8 cellular contexts compared by ENCODE assay signal in genomic region chr22:44668190-44668885, GRCh38. TPM values are rescaled to one million over a fixed set of nuclear protein-coding genes. Genes with fewer than 3 reads are reported as not detected.
DNase-seq lines count a peak whose midpoint lies in the region; ATAC-seq, FAIRE-seq and TF ChIP-seq lines count a peak whose summit lies in the region.

No MANE protein-coding gene starts in this region.

- peak overlapping the region; percentile 74 for H2BK15ac ChIP-seq in mesenchymal stem cell (ENCODE audit: low read depth, poor library complexity, severe bottlenecking)

- CTCF ChIA-PET in T-cell (lab: Charles Lee): interaction anchor here (0.6 to 1.2 kb wide), 3 partner anchors 8 to 46 kb away, joined by 3 to 6 read pairs (median 6); no protein-coding TSS in a partner anchor

- no peak overlapping the region for H2BK5ac ChIP-seq in mesenchymal stem cell (ENCODE audit: low read depth, low read length, poor library complexity, severe bottlenecking)

- peak overlapping the region; percentile 78 to 84 (median 80) for H3K4me3 Mint-ChIP-seq in T-cell

- H3K9me3 ChIP-seq in mesenchymal stem cell (ENCODE audit: control insufficient read depth, low read length) (no peaks in the 10 kb centered on the region), thoracic aorta (no peaks in the 10 kb centered on the region)

- TF ChIP-seq CTCF in C4-2B (conservative IDR thresholded peaks at IDR 0.05) (no peak; the same call in 1 of the 2 replicates), bronchial epithelial cell (IDR thresholded peaks at IDR 0.05; ENCODE audit: insufficient read depth, low read length, severe bottlenecking) (no peak), thoracic aorta (IDR thresholded peaks at IDR 0.05) (no peak)

- peak overlapping the region; percentile 45 to 82 for H3K18ac ChIP-seq in mesenchymal stem cell (ENCODE audit: low read depth in 1 of 2, low read length in 2 of 2)

- H3K27ac Mint-ChIP-seq in T-cell: peak overlapping the region; percentile 93 to 94

- H3K27ac ChIP-seq in C4-2B (peak overlapping the region; percentile 94), mesenchymal stem cell (ENCODE audit: low read length, poor library complexity, severe bottlenecking) (no peak overlapping the region), thoracic aorta (peak overlapping the region in 1 of 2 donors; percentile 37)

- H2AK5ac ChIP-seq in mesenchymal stem cell (ENCODE audit: low read length, severe bottlenecking): no peak overlapping the region

- peak overlapping the region; percentile 33 for H4K8ac ChIP-seq in mesenchymal stem cell (ENCODE audit: low read length)

- H3K4me1 Mint-ChIP-seq in T-cell: peaks cover 57 to 80% (median 73%) of the 10 kb centered on the region in 3 donors

- H2AFZ ChIP-seq in mesenchymal stem cell (ENCODE audit: low read depth, low read length): peak overlapping the region; percentile 36

- peak overlapping the region; percentile 22 for H3K4me3 ChIP-seq in bronchial epithelial cell (ENCODE audit: low read depth, low read length)
- H3K4me3 ChIP-seq in mesenchymal stem cell (ENCODE audit: insufficient read depth in 1 of 2, low read depth in 1 of 2, low read length in 2 of 2): peak overlapping the region; percentile 77 to 78
- H3K4me3 ChIP-seq in thoracic aorta: peak overlapping the region; percentile 68

- peaks cover 28% of the 10 kb centered on the region for H3K4me1 ChIP-seq in mesenchymal stem cell (ENCODE audit: control insufficient read depth, insufficient read depth, low read depth, low read length)
- H3K4me1 ChIP-seq in thoracic aorta (ENCODE audit: control insufficient read depth in 1 of 2, low read depth in 2 of 2): peaks cover 3 to 7% of the 10 kb centered on the region in 2 donors

- H3K9ac ChIP-seq in mesenchymal stem cell (ENCODE audit: low read length): peak overlapping the region; percentile 84

- peaks cover 12% of the 10 kb centered on the region for H3K79me1 ChIP-seq in mesenchymal stem cell (replicated peaks; ENCODE audit: low read length, poor library complexity, severe bottlenecking)

- ATAC-seq in T-cell (replicated peaks in 1 of 4) (peak; percentile 61 to 72 (median 70)), thoracic aorta (ENCODE audit: insufficient number of reproducible peaks, low FRiP score, low read depth) (peak; percentile 9)

- no peak overlapping the region for H3K14ac ChIP-seq in mesenchymal stem cell (ENCODE audit: low read length in 2 of 2)

- no peaks in the 10 kb centered on the region for H3K36me3 Mint-ChIP-seq in T-cell

- peak overlapping the region in 1 of 2 experiments; percentile 76 for H2BK12ac ChIP-seq in mesenchymal stem cell (ENCODE audit: low read length in 2 of 2)

- no peaks in the 10 kb centered on the region for H3K36me3 ChIP-seq in bronchial epithelial cell (ENCODE audit: control insufficient read depth, insufficient read depth, low read length)
- peaks cover 0 to 3% of the 10 kb centered on the region in 2 experiments for H3K36me3 ChIP-seq in mesenchymal stem cell (ENCODE audit: control insufficient read depth in 1 of 2, insufficient read depth in 2 of 2, low read depth in 1 of 2, low read length in 2 of 2)
- no peaks in the 10 kb centered on the region for H3K36me3 ChIP-seq in thoracic aorta

- FAIRE-seq in bronchial epithelial cell (lab: Jason Lieb, UNC): no peak

- no peak overlapping the region for H3K23ac ChIP-seq in mesenchymal stem cell (ENCODE audit: low read length in 2 of 2)

- peaks cover 23% of the 10 kb centered on the region for H3K27me3 ChIP-seq in bronchial epithelial cell (ENCODE audit: control insufficient read depth, insufficient read depth, low read length)
- peaks cover 3 to 22% of the 10 kb centered on the region in 2 experiments for H3K27me3 ChIP-seq in mesenchymal stem cell (ENCODE audit: control insufficient read depth in 1 of 2, insufficient read depth in 1 of 2, low read length in 2 of 2)
- H3K27me3 ChIP-seq in thoracic aorta (replicated peaks; ENCODE audit: insufficient read depth): no peaks in the 10 kb centered on the region

- H3K4me2 ChIP-seq in mesenchymal stem cell (ENCODE audit: low read length, poor library complexity, severe bottlenecking): peak overlapping the region; percentile 77

- H4K91ac ChIP-seq in mesenchymal stem cell (ENCODE audit: low read length): peak overlapping the region; percentile 61

- POLR2A ChIA-PET in T-cell (lab: Charles Lee): no interaction called here

- DNase-seq in T-cell: peak in 29 of 34 experiments; percentile 15 to 74 (median 43)
- no peak for DNase-seq in bronchial epithelial cell (ENCODE audit: low read depth)
- no peak for DNase-seq in mesenchymal stem cell
- DNase-seq in thoracic aorta (ENCODE audit: low spot score): no peak
- DNase-seq in GOT3 (lab: John Stamatoyannopoulos, UW): no peak
- no peak for DNase-seq in NCI-H1092 (lab: John Stamatoyannopoulos, UW)
- DNase-seq in OCI-M1 (lab: John Stamatoyannopoulos, UW): no peak

- no peaks in the 10 kb centered on the region for H3K9me3 Mint-ChIP-seq in T-cell

- WGBS in mesenchymal stem cell: 4% methylated on average over 13 of the region's 87 CpGs

- no peaks in the 10 kb centered on the region for H3K27me3 Mint-ChIP-seq in T-cell

- H2BK120ac ChIP-seq in mesenchymal stem cell (ENCODE audit: low read depth, low read length): peak overlapping the region; percentile 87

- peak overlapping the region in 1 of 2 experiments; percentile 54 for H3K4ac ChIP-seq in mesenchymal stem cell (ENCODE audit: low read depth in 1 of 2, low read length in 2 of 2)

RNA-seq across cellular contexts. Expression of gene PRR5, which starts 33.7 kb away (rescaled TPM):
- total RNA-seq in T-cell (10 to 100 TPM; 37.0 to 64.0 (median 58.7) TPM), bronchial epithelial cell (6.3 and 14.0 TPM in 2 replicates), thoracic aorta (10 to 100 TPM in 1 of 2 donors, 1 to 10 TPM in 1; 7.3 to 30.0 TPM)
- polyA plus RNA-seq in mesenchymal stem cell (2013, experiment 1 of 2): 12.2 TPM
- 12.2 TPM for polyA plus RNA-seq in mesenchymal stem cell (2013, experiment 2 of 2)

Comparison
In these comparisons a context has a peak if more than half of its experiments do, and no peak if none do; other contexts are left out.
1. DNase-seq: peak in T-cell (29 of 34); none in bronchial epithelial cell (single experiment), mesenchymal stem cell (single experiment), thoracic aorta (single experiment), GOT3 (single experiment), NCI-H1092 (single experiment) and OCI-M1 (single experiment).
2. H3K4me3 ChIP-seq: peak in every context shown above with its lines; median percentile 78 in mesenchymal stem cell; 68 in thoracic aorta; 22 in bronchial epithelial cell.